ENCODE assay signal across 18 cellular contexts in genomic region chr11:120859552-120860295, GRCh38.
DNase-seq lines count a peak whose midpoint lies in the region; ATAC-seq, FAIRE-seq and TF ChIP-seq lines count a peak whose summit lies in the region.
"Had no signal": no experiment of that assay in that cellular context is flagged by ENCODE, and none has a peak within 500 bp of the region (broad histone marks: within the 10 kb centered on the region; RNA-seq: fewer than 3 reads in every experiment).

No MANE protein-coding gene starts in this region.

- no peak overlapping the region for H4K91ac ChIP-seq in trophoblast cell (ENCODE audit: low read depth, low read length)

- no peak overlapping the region for H3K4ac ChIP-seq in trophoblast cell (ENCODE audit: low read depth, low read length)

- peak; percentile 31 to 46 for DNase-seq in NCI-H446 (lab: John Stamatoyannopoulos, UW)
- no peak for DNase-seq in NCI-H446 treated with DMSO at 0.1 percent for 48 hours (lab: John Stamatoyannopoulos, UW)
- DNase-seq in bronchial epithelial cell (ENCODE audit: low read depth): no peak
- DNase-seq in immature natural killer cell: no peak
- peak; percentile 91 to 94 for DNase-seq in trophoblast cell
- DNase-seq in left lung: no peak
- DNase-seq in activated T-helper 2 cell treated with anti-CD3 and anti-CD28 coated beads, Interferon-gamma antibody, Interleukin-2, Interleukin-4, amounts not matched to agents 10 μg/mL and 5 μg/mL and 100 μg/mL, durations not matched to agents 14 hours and 24 hours and 36 hours (ENCODE audit: low spot score): no peak
- DNase-seq: C1 segment of cervical spinal cord; Caco-2; CD8-positive, alpha-beta T cell; DMS53; DMS79 treated with DMSO at 0.1 percent for 48 hours; GF-D8; H9 had no signal

- H3K4me1 ChIP-seq in trophoblast cell (ENCODE audit: control insufficient read depth in 1 of 2, insufficient read depth in 2 of 2, low read length in 2 of 2) (no peaks in the 10 kb centered on the region), left lung (no peaks in the 10 kb centered on the region)
- H3K4me1 ChIP-seq: Caco-2 had no signal

- H3K27me3 Mint-ChIP-seq in immature natural killer cell (ENCODE audit: low read depth in 3 of 3): peaks cover 0 to 3% (median 3%) of the 10 kb centered on the region in 3 donors
- no peaks in the 10 kb centered on the region for H3K27me3 Mint-ChIP-seq in activated T-helper 2 cell treated with anti-CD3 and anti-CD28 coated beads, Interferon-gamma antibody, Interleukin-2, Interleukin-4, amounts not matched to agents 10 μg/mL and 5 μg/mL and 100 μg/mL, durations not matched to agents 14 hours and 24 hours and 36 hours (ENCODE audit: low read depth)

- no peak overlapping the region for H3K14ac ChIP-seq in trophoblast cell (ENCODE audit: low read length)

- peaks cover 30 to 96% of the 10 kb centered on the region in 2 donors for H3K4me1 Mint-ChIP-seq in immature natural killer cell
- no peaks in the 10 kb centered on the region for H3K4me1 Mint-ChIP-seq in activated T-helper 2 cell treated with anti-CD3 and anti-CD28 coated beads, Interferon-gamma antibody, Interleukin-2, Interleukin-4, amounts not matched to agents 10 μg/mL and 5 μg/mL and 100 μg/mL, durations not matched to agents 14 hours and 24 hours and 36 hours (ENCODE audit: low read depth)

- intact Hi-C loops in left lung (cut with DNase I): no loop called here
- intact Hi-C loops in activated T-helper 2 cell treated with anti-CD3 and anti-CD28 coated beads, Interferon-gamma antibody, Interleukin-2, Interleukin-4, amounts not matched to agents 10 μg/mL and 5 μg/mL and 100 μg/mL, durations not matched to agents 14 hours and 24 hours and 36 hours (cut with micrococcal nuclease): no loop called here

- no peak overlapping the region for H3K27ac ChIP-seq in trophoblast cell (ENCODE audit: low read depth, low read length)
- no peak overlapping the region for H3K27ac ChIP-seq in left lung

- no peak overlapping the region for H4K12ac ChIP-seq in trophoblast cell (ENCODE audit: low read depth, low read length)

- H3K79me1 ChIP-seq in trophoblast cell (ENCODE audit: low read length): no peaks in the 10 kb centered on the region

- H3K9ac ChIP-seq in trophoblast cell (ENCODE audit: low read length): no peak overlapping the region

- H3K79me2 ChIP-seq in trophoblast cell (ENCODE audit: control insufficient read depth, insufficient read depth, low read length, poor library complexity): no peaks in the 10 kb centered on the region

- H2BK12ac ChIP-seq in trophoblast cell (ENCODE audit: low read length): no peak overlapping the region

- H3K4me2 ChIP-seq in trophoblast cell (ENCODE audit: low read length): no peak overlapping the region
- H3K4me2 ChIP-seq: GM23338 had no signal

- no peak overlapping the region for H2BK120ac ChIP-seq in trophoblast cell (ENCODE audit: insufficient read depth, low read length, poor library complexity)

- no peaks in the 10 kb centered on the region for H3K36me3 ChIP-seq in bronchial epithelial cell (ENCODE audit: control insufficient read depth, insufficient read depth, low read length)
- H3K36me3 ChIP-seq in trophoblast cell (ENCODE audit: control insufficient read depth in 1 of 2, insufficient read depth in 2 of 2, low read length in 2 of 2): no peaks in the 10 kb centered on the region
- no peaks in the 10 kb centered on the region for H3K36me3 ChIP-seq in left lung

- H3K27me3 ChIP-seq in bronchial epithelial cell (ENCODE audit: control insufficient read depth, insufficient read depth, low read length) (no peaks in the 10 kb centered on the region), trophoblast cell (ENCODE audit: insufficient read depth, low read length) (no peaks in the 10 kb centered on the region), left lung (no peaks in the 10 kb centered on the region)

- H2BK5ac ChIP-seq in trophoblast cell (ENCODE audit: low read depth, low read length, poor library complexity): no peak overlapping the region

- H3K9me3 ChIP-seq in trophoblast cell (ENCODE audit: insufficient read depth, low read depth, low read length): no peaks in the 10 kb centered on the region
- H3K9me3 ChIP-seq in left lung: no peaks in the 10 kb centered on the region
- H3K9me3 ChIP-seq: Caco-2 had no signal

- no peak overlapping the region for H3K23ac ChIP-seq in trophoblast cell (ENCODE audit: low read length)

- H3K4me3 Mint-ChIP-seq in immature natural killer cell: peak overlapping the region in 4 of 5 donors; percentile 21 to 56 (median 32)
- H3K4me3 Mint-ChIP-seq in activated T-helper 2 cell treated with anti-CD3 and anti-CD28 coated beads, Interferon-gamma antibody, Interleukin-2, Interleukin-4, amounts not matched to agents 10 μg/mL and 5 μg/mL and 100 μg/mL, durations not matched to agents 14 hours and 24 hours and 36 hours (ENCODE audit: low read depth): no peak overlapping the region
- H3K4me3 Mint-ChIP-seq: CD8-positive, alpha-beta T cell; GM23338; H9 had no signal

- TF ChIP-seq CTCF in bronchial epithelial cell (IDR thresholded peaks at IDR 0.05; ENCODE audit: insufficient read depth, low read length, severe bottlenecking) (no peak), left lung (IDR thresholded peaks at IDR 0.05) (no peak)

- H2AFZ ChIP-seq in trophoblast cell (ENCODE audit: insufficient read depth, low read length, poor library complexity): no peak overlapping the region
- H2AFZ ChIP-seq: GM23338 had no signal

- peak; percentile 62 for FAIRE-seq in bronchial epithelial cell (lab: Jason Lieb, UNC)
- FAIRE-seq: GM12891, GM18507 had no signal

- peaks cover 0 to 8% (median 3%) of the 10 kb centered on the region in 3 donors for H3K36me3 Mint-ChIP-seq in immature natural killer cell
- H3K36me3 Mint-ChIP-seq in activated T-helper 2 cell treated with anti-CD3 and anti-CD28 coated beads, Interferon-gamma antibody, Interleukin-2, Interleukin-4, amounts not matched to agents 10 μg/mL and 5 μg/mL and 100 μg/mL, durations not matched to agents 14 hours and 24 hours and 36 hours (ENCODE audit: low read depth): no peaks in the 10 kb centered on the region
- H3K36me3 Mint-ChIP-seq: CD8-positive, alpha-beta T cell had no signal

- no peak overlapping the region for H3K18ac ChIP-seq in trophoblast cell (ENCODE audit: low read length)

- H4K8ac ChIP-seq in trophoblast cell (ENCODE audit: low read depth, low read length): no peak overlapping the region

- H3K4me3 ChIP-seq in bronchial epithelial cell (ENCODE audit: low read depth, low read length): no peak overlapping the region
- H3K4me3 ChIP-seq in trophoblast cell (ENCODE audit: low read depth, low read length): no peak overlapping the region
- no peak overlapping the region for H3K4me3 ChIP-seq in left lung
- H3K4me3 ChIP-seq: GM23338 had no signal

- no peak for ATAC-seq in left lung
- ATAC-seq: CD8-positive, alpha-beta T cell; GM23338; HCT116 had no signal

- no CpG with 5 or more reads among the region's 7 CpGs for WGBS in trophoblast cell (ENCODE audit: extremely low coverage, insufficient coverage, insufficient read length)

- no peak overlapping the region for H2AK5ac ChIP-seq in trophoblast cell (ENCODE audit: low read length)

- peak overlapping the region in 5 of 6 donors; percentile 48 to 97 (median 90) for H3K27ac Mint-ChIP-seq in immature natural killer cell
- no peak overlapping the region for H3K27ac Mint-ChIP-seq in activated T-helper 2 cell treated with anti-CD3 and anti-CD28 coated beads, Interferon-gamma antibody, Interleukin-2, Interleukin-4, amounts not matched to agents 10 μg/mL and 5 μg/mL and 100 μg/mL, durations not matched to agents 14 hours and 24 hours and 36 hours
- H3K27ac Mint-ChIP-seq: CD8-positive, alpha-beta T cell; GM23338; H9 had no signal

- peaks cover 0 to 2% (median 0%) of the 10 kb centered on the region in 6 donors for H3K9me3 Mint-ChIP-seq in immature natural killer cell
- no peaks in the 10 kb centered on the region for H3K9me3 Mint-ChIP-seq in activated T-helper 2 cell treated with anti-CD3 and anti-CD28 coated beads, Interferon-gamma antibody, Interleukin-2, Interleukin-4, amounts not matched to agents 10 μg/mL and 5 μg/mL and 100 μg/mL, durations not matched to agents 14 hours and 24 hours and 36 hours
- H3K9me3 Mint-ChIP-seq: CD8-positive, alpha-beta T cell; GM23338; H9 had no signal

Comparison
In these comparisons a context has a peak if more than half of its experiments do, and no peak if none do; other contexts are left out.
1. DNase-seq: peak in NCI-H446 (2 of 2) and trophoblast cell (2 of 2); none in NCI-H446 treated with DMSO at 0.1 percent for 48 hours (single experiment), bronchial epithelial cell (single experiment), immature natural killer cell (0 of 3), left lung (0 of 2) and activated T-helper 2 cell treated with anti-CD3 and anti-CD28 coated beads, Interferon-gamma antibody, Interleukin-2, Interleukin-4, amounts not matched to agents 10 μg/mL and 5 μg/mL and 100 μg/mL, durations not matched to agents 14 hours and 24 hours and 36 hours (single experiment).